In genomic region chr11:17405232-17406005, GRCh38 we compare ENCODE assay signal across 8 cellular contexts. TPM values are rescaled to one million over a fixed set of nuclear protein-coding genes. Genes with fewer than 3 reads are reported as not detected.
DNase-seq lines count a peak whose midpoint lies in the region; ATAC-seq lines count a peak whose summit lies in the region.

No MANE protein-coding gene starts in this region.

- intact Hi-C loops in Right ventricle myocardium inferior (cut with DNase I), result loop anchor here (2.0 kb wide), 1 partner anchor 17 kb away; the partner anchor contains the start of gene KCNJ11
- intact Hi-C loops in activated CD4-positive, alpha-beta T cell treated with anti-CD3 and anti-CD28 coated beads, Interleukin-2, amount 10 ng/mL, durations not matched to agents 24 days and 14 days (cut with micrococcal nuclease), result no loop called here

- H3K4me1 ChIP-seq in skeletal muscle satellite cell (ENCODE audit: control insufficient read depth, insufficient read depth, low read length), result peaks cover 13% of the 10 kb centered on the region

- no peaks in the 10 kb centered on the region for H3K36me3 Mint-ChIP-seq in activated CD4-positive, alpha-beta T cell treated with anti-CD3 and anti-CD28 coated beads, Interleukin-2, amount 10 ng/mL, durations not matched to agents 24 days and 14 days (ENCODE audit: low read depth)

- H3K9ac ChIP-seq in skeletal muscle satellite cell (ENCODE audit: low read depth, low read length), result no peak overlapping the region

- peak overlapping the region; percentile 70 for H3K4me2 ChIP-seq in skeletal muscle satellite cell (ENCODE audit: low read length)

- DNase-seq in NCI-H82 (lab: John Stamatoyannopoulos, UW) (peak; percentile 59), NCI-H82 treated with DMSO at 0.1 percent for 48 hours (lab: John Stamatoyannopoulos, UW; ENCODE audit: unreplicated experiment) (no peak), RPMI8226 (peak; percentile 86), Right ventricle myocardium inferior (ENCODE audit: missing footprints) (peak; percentile 83), T-helper 2 cell (no peak)
- no peak for DNase-seq in activated CD4-positive, alpha-beta T cell treated with anti-CD3 and anti-CD28 coated beads, Interleukin-2, amount 10 ng/mL, durations not matched to agents 24 days and 14 days

- H3K27me3 Mint-ChIP-seq in activated CD4-positive, alpha-beta T cell treated with anti-CD3 and anti-CD28 coated beads, Interleukin-2, amount 10 ng/mL, durations not matched to agents 24 days and 14 days, result peaks cover 4% of the 10 kb centered on the region

- no peaks in the 10 kb centered on the region for H3K9me3 ChIP-seq in skeletal muscle satellite cell (replicated peaks; ENCODE audit: low read length)

- H3K36me3 ChIP-seq in skeletal muscle satellite cell (ENCODE audit: insufficient read depth, low read length), result no peaks in the 10 kb centered on the region

- peaks cover 29% of the 10 kb centered on the region for H3K27me3 ChIP-seq in skeletal muscle satellite cell (ENCODE audit: control insufficient read depth, insufficient read depth, low read length)

- H3K27ac Mint-ChIP-seq in activated CD4-positive, alpha-beta T cell treated with anti-CD3 and anti-CD28 coated beads, Interleukin-2, amount 10 ng/mL, durations not matched to agents 24 days and 14 days, result no peak overlapping the region

- ATAC-seq in Right ventricle myocardium inferior (peak; percentile 93), GM18873 (IDR thresholded peaks at IDR 0.05; ENCODE audit: low FRiP score, unreplicated experiment) (no peak)

- no peak overlapping the region for H3K4me3 Mint-ChIP-seq in activated CD4-positive, alpha-beta T cell treated with anti-CD3 and anti-CD28 coated beads, Interleukin-2, amount 10 ng/mL, durations not matched to agents 24 days and 14 days

- H3K4me3 ChIP-seq in skeletal muscle satellite cell (ENCODE audit: low read length), result no peak overlapping the region

- H3K4me1 Mint-ChIP-seq in activated CD4-positive, alpha-beta T cell treated with anti-CD3 and anti-CD28 coated beads, Interleukin-2, amount 10 ng/mL, durations not matched to agents 24 days and 14 days, result no peaks in the 10 kb centered on the region

- H3K9me3 Mint-ChIP-seq in activated CD4-positive, alpha-beta T cell treated with anti-CD3 and anti-CD28 coated beads, Interleukin-2, amount 10 ng/mL, durations not matched to agents 24 days and 14 days, result no peaks in the 10 kb centered on the region

RNA-seq across cellular contexts. Expression of gene KCNJ11, which starts 17.0 kb away (rescaled TPM):
- 23.5 TPM for total RNA-seq in Right ventricle myocardium inferior
- not detected in 2 replicates for total RNA-seq in skeletal muscle satellite cell (2012; rRNA removed)
- total RNA-seq in activated CD4-positive, alpha-beta T cell treated with anti-CD3 and anti-CD28 coated beads, Interleukin-2, amount 10 ng/mL, durations not matched to agents 24 days and 14 days, result 0.85 and 1.1 TPM in 2 replicates

RNA-seq across cellular contexts. Expression of gene NCR3LG1, which starts 53.8 kb away (rescaled TPM):
- total RNA-seq in Right ventricle myocardium inferior, result 0.73 TPM
- 10.7 and 13.2 TPM in 2 replicates for total RNA-seq in skeletal muscle satellite cell (2012; rRNA removed)
- total RNA-seq in activated CD4-positive, alpha-beta T cell treated with anti-CD3 and anti-CD28 coated beads, Interleukin-2, amount 10 ng/mL, durations not matched to agents 24 days and 14 days, result 4.4 and 4.5 TPM in 2 replicates

Comparison
In these comparisons a context has a peak if more than half of its experiments do, and no peak if none do; other contexts are left out.
1. DNase-seq: peak in NCI-H82 (single experiment), RPMI8226 (single experiment) and Right ventricle myocardium inferior (single experiment); none in NCI-H82 treated with DMSO at 0.1 percent for 48 hours (single experiment), T-helper 2 cell (0 of 5) and activated CD4-positive, alpha-beta T cell treated with anti-CD3 and anti-CD28 coated beads, Interleukin-2, amount 10 ng/mL, durations not matched to agents 24 days and 14 days (single experiment).
2. RNA of gene KCNJ11, which starts 17.0 kb away (total RNA-seq): 23.5 TPM in Right ventricle myocardium inferior (single experiment); 0.85 to 1.1 TPM in activated CD4-positive, alpha-beta T cell treated with anti-CD3 and anti-CD28 coated beads, Interleukin-2, amount 10 ng/mL, durations not matched to agents 24 days and 14 days; every median in the first group is over 10 times any median in the second.